1 cellular context compared by ENCODE assay signal in genomic region chr21:32520885-32521735, GRCh38.
A peak's percentile ranks its signal among the peaks of the same experiment; 100 is the strongest.
TF ChIP-seq lines count a peak whose summit lies in the region.

No MANE protein-coding gene starts in this region.

TF ChIP-seq in HEK293, 187 proteins besides CTCF, POLR2A, EP300 and RAD21 (continued from another document):
- TF ChIP-seq ZNF704 (tag by site-specific recombination; IDR thresholded peaks at IDR 0.05) (no peak), ZNF184 (tag by site-specific recombination; IDR thresholded peaks at IDR 0.05) (peak; percentile 80; the same call in 1 of the 2 replicates), KLF17 (tag by site-specific recombination; IDR thresholded peaks at IDR 0.05) (no peak), ZNF112 (tag by site-specific recombination; IDR thresholded peaks at IDR 0.05) (no peak), ZNF37A (tag by site-specific recombination; IDR thresholded peaks at IDR 0.05) (no peak), ZNF529 (tag by site-specific recombination; IDR thresholded peaks at IDR 0.05; ENCODE audit: insufficient replicate concordance) (no peak)
- TF ChIP-seq, protein P1, sequence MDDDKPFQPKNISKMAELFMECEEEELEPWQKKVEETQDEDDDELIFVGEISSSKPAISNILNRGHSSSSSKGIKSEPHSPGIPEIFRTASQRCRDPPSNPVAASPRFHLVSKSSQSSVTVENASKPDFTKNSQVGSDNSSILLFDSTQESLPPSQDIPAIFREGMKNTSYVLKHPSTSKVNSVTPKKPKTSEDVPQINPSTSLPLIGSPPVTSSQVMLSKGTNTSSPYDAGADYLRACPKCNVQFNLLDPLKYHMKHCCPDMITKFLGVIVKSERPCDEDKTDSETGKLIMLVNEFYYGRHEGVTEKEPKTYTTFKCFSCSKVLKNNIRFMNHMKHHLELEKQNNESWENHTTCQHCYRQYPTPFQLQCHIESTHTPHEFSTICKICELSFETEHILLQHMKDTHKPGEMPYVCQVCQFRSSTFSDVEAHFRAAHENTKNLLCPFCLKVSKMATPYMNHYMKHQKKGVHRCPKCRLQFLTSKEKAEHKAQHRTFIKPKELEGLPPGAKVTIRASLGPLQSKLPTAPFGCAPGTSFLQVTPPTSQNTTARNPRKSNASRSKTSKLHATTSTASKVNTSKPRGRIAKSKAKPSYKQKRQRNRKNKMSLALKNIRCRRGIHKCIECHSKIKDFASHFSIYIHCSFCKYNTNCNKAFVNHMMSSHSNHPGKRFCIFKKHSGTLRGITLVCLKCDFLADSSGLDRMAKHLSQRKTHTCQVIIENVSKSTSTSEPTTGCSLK (tag by site-specific recombination; IDR thresholded peaks at IDR 0.05), result no peak
